ENCODE assay signal across 24 cellular contexts in the genomic region with DNA sequence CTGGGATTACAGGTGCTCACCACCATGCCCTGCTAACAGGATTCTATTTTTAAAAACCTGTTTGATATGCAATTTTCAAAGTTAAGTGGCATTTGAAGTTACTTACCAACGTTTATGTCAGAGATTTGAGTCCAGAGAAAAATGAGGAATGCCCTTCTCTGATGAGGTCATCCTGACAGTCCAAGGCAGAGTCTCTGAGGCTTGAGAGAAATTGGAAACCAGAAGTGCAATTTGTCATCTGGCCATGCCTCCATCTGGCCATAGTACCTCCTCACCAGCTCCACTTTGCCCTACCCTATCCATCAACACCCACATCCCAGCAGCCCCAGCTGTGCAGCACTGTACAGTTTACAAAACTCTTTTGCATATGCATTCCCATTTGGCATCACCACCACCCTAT. TPM values are rescaled to one million over a fixed set of nuclear protein-coding genes. Genes with fewer than 3 reads are reported as not detected.
DNase-seq lines count a peak whose midpoint lies in the region; ATAC-seq, FAIRE-seq and TF ChIP-seq lines count a peak whose summit lies in the region.
"Had no signal": no experiment of that assay in that cellular context is flagged by ENCODE, and none has a peak within 500 bp of the region (broad histone marks: within the 10 kb centered on the region; RNA-seq: fewer than 3 reads in every experiment).

No MANE protein-coding gene starts in this region.

- H3K4me2 ChIP-seq in GM23248 (ENCODE audit: unreplicated experiment) (no peak overlapping the region), Loucy (ENCODE audit: low read depth, low read length, poor library complexity, severe bottlenecking) (peak overlapping the region; percentile 94)

- no peaks in the 10 kb centered on the region for H3K9me2 ChIP-seq in GM23248 (ENCODE audit: insufficient read depth)
- no peaks in the 10 kb centered on the region for H3K9me2 ChIP-seq in Loucy (replicated peaks; ENCODE audit: low read depth, low read length)

- DNase-seq in GM23248 (peak; percentile 45), foreskin keratinocyte (no peak), psoas muscle (no peak), MV-4-11 (lab: John Stamatoyannopoulos, UW) (no peak), upper lobe of left lung (no peak), frontal cortex (ENCODE audit: low spot score in 2 of 2) (no peak)
- DNase-seq: Calu3; CD4-positive, alpha-beta memory T cell; DMS79 treated with DMSO at 0.1 percent for 48 hours; GDM1; IMR-90; Kasumi-1; NCI-H1436; NCI-H2029 treated with DMSO at 0.1 percent for 48 hours; NCI-H2171 treated with DMSO at 0.1 percent for 48 hours; NCI-H446 treated with DMSO at 0.1 percent for 48 hours; NCI-H748 treated with DMSO at 0.1 percent for 48 hours; T-helper 1 cell had no signal

- H3K4me1 ChIP-seq in GM23248 (ENCODE audit: insufficient read depth) (peaks cover 7% of the 10 kb centered on the region), Loucy (ENCODE audit: insufficient read depth, low read length, poor library complexity, severe bottlenecking) (peaks cover 71% of the 10 kb centered on the region), foreskin keratinocyte (peaks cover 3% of the 10 kb centered on the region), psoas muscle (no peaks in the 10 kb centered on the region), upper lobe of left lung (no peaks in the 10 kb centered on the region)

- H2AFZ ChIP-seq in GM23248 (no peak overlapping the region), Loucy (ENCODE audit: low read length) (no peak overlapping the region)

- H3K79me2 ChIP-seq in GM23248 (ENCODE audit: insufficient read depth) (no peaks in the 10 kb centered on the region), Loucy (ENCODE audit: insufficient read depth, low read length) (peaks cover 79% of the 10 kb centered on the region)

- H3K4me3 ChIP-seq in GM23248: no peak overlapping the region
- H3K4me3 ChIP-seq in Loucy (ENCODE audit: low read length, poor library complexity, severe bottlenecking): peak overlapping the region; percentile 68
- no peak overlapping the region for H3K4me3 ChIP-seq in psoas muscle
- no peak overlapping the region for H3K4me3 ChIP-seq in upper lobe of left lung

- FAIRE-seq in frontal cortex (lab: Jason Lieb, UNC): no peak
- FAIRE-seq: GM12891, GM18507, H54 had no signal

- intact Hi-C loops in psoas muscle (cut with DNase I): no loop called here

- no peaks in the 10 kb centered on the region for H4K20me1 ChIP-seq in GM23248 (ENCODE audit: insufficient read depth)
- peaks cover 6% of the 10 kb centered on the region for H4K20me1 ChIP-seq in Loucy (ENCODE audit: insufficient read depth, low read length, poor library complexity, severe bottlenecking)

- no peaks in the 10 kb centered on the region; the same call in 1 of the 2 replicates for H3F3A ChIP-seq in GM23248 (ENCODE audit: insufficient read depth)
- H3F3A ChIP-seq in Loucy (ENCODE audit: low read depth): peaks cover 13% of the 10 kb centered on the region

- no peaks in the 10 kb centered on the region for H3K36me3 ChIP-seq in GM23248 (ENCODE audit: low read depth)
- no peaks in the 10 kb centered on the region for H3K36me3 ChIP-seq in Loucy (ENCODE audit: insufficient read depth, low read length)
- H3K36me3 ChIP-seq in psoas muscle (ENCODE audit: insufficient read depth in 1 of 2, low read depth in 1 of 2): no peaks in the 10 kb centered on the region
- H3K36me3 ChIP-seq in upper lobe of left lung: no peaks in the 10 kb centered on the region

- ATAC-seq in foreskin keratinocyte (peak; percentile 44), psoas muscle (no peak), upper lobe of left lung (ENCODE audit: low FRiP score in 2 of 2) (no peak)
- ATAC-seq: Panc1, Right ventricle myocardium inferior had no signal

- TF ChIP-seq POLR2A in upper lobe of left lung (IDR thresholded peaks at IDR 0.05): no peak

- H3K27ac ChIP-seq in GM23248: no peak overlapping the region
- no peak overlapping the region for H3K27ac ChIP-seq in foreskin keratinocyte
- no peak overlapping the region for H3K27ac ChIP-seq in psoas muscle
- H3K27ac ChIP-seq in upper lobe of left lung: no peak overlapping the region

- H3K27me3 ChIP-seq in GM23248 (replicated peaks; ENCODE audit: insufficient read depth): no peaks in the 10 kb centered on the region
- no peaks in the 10 kb centered on the region for H3K27me3 ChIP-seq in Loucy (ENCODE audit: insufficient read depth, low read length, poor library complexity, severe bottlenecking)
- no peaks in the 10 kb centered on the region for H3K27me3 ChIP-seq in foreskin keratinocyte
- H3K27me3 ChIP-seq in psoas muscle (ENCODE audit: insufficient read depth in 3 of 3, low read length in 2 of 3): peaks cover 0 to 9% (median 6%) of the 10 kb centered on the region in 3 donors
- no peaks in the 10 kb centered on the region for H3K27me3 ChIP-seq in upper lobe of left lung

- 0 to 5% methylated on average over 1 of the region's 1 CpG for WGBS in GM23248 (ENCODE audit: low coverage in 1 of 2, low lambda C conversion rate in 2 of 2, missing lambda C conversion rate in 2 of 2), 2 experiments
- 0 to 12% (median 9%) methylated on average over 1 of the region's 1 CpG for WGBS in psoas muscle, 3 donors
- WGBS in upper lobe of left lung, 2 donors: 13 to 44% methylated on average over 1 of the region's 1 CpG

- H3K9ac ChIP-seq in GM23248 (no peak overlapping the region), Loucy (ENCODE audit: low read depth, low read length, poor library complexity, severe bottlenecking) (peak overlapping the region; percentile 73)

- no peak for TF ChIP-seq EP300 in upper lobe of left lung (IDR thresholded peaks at IDR 0.05)

- no peaks in the 10 kb centered on the region for H3K9me3 ChIP-seq in GM23248 (ENCODE audit: low read depth)
- H3K9me3 ChIP-seq in Loucy (ENCODE audit: insufficient read depth, low read depth, low read length): no peaks in the 10 kb centered on the region
- no peaks in the 10 kb centered on the region for H3K9me3 ChIP-seq in psoas muscle
- H3K9me3 ChIP-seq in upper lobe of left lung: no peaks in the 10 kb centered on the region

- TF ChIP-seq CTCF in Loucy (conservative IDR thresholded peaks at IDR 0.05; ENCODE audit: low read length) (no peak), foreskin keratinocyte (conservative IDR thresholded peaks at IDR 0.05) (no peak), psoas muscle (IDR thresholded peaks at IDR 0.05) (no peak), upper lobe of left lung (IDR thresholded peaks at IDR 0.05) (no peak)

- in situ Hi-C loops in GM23248 (cut with MboI): no loop called here

RNA-seq across cellular contexts. Expression of a gene that starts 54.4 kb away (rescaled TPM):
- 19.7 and 20.1 TPM in 2 replicates for total RNA-seq in GM23248 (2014; rRNA removed; shearing (Covaris generic))
- polyA plus RNA-seq in GM23248 (2016; fragmentation: Nextera tagmentation; extraction: Ambion mirVana) (13.8 and 14.4 TPM in 2 replicates), foreskin keratinocyte (3.0 and 4.3 TPM in 2 replicates), psoas muscle (10 to 100 TPM in 1 of 3 donors, 1 to 10 TPM in 2; 3.3 to 20.3 (median 5.0) TPM)
- total RNA-seq in foreskin keratinocyte (29.1 and 31.4 TPM in 2 replicates), psoas muscle (10 to 100 TPM; 18.1 to 20.2 (median 19.4) TPM), upper lobe of left lung (10 to 100 TPM; 18.9 to 42.0 (median 34.0) TPM), frontal cortex (22.0 TPM)
